In genomic region chr1:46524843-46525242, GRCh38 we compare ENCODE assay signal across 1 cellular context.
TF ChIP-seq lines count a peak whose summit lies in the region.

No MANE protein-coding gene starts in this region.

TF ChIP-seq in WTC11, 78 proteins besides CTCF, POLR2A, EP300 and RAD21:
- TF ChIP-seq ARID4B (CRISPR knock-in tag; IDR thresholded peaks at IDR 0.05; ENCODE audit: borderline replicate concordance) = no peak
- no peak for TF ChIP-seq TEAD4 (CRISPR knock-in tag; IDR thresholded peaks at IDR 0.05)
- no peak for TF ChIP-seq ZNF532 (CRISPR knock-in tag; IDR thresholded peaks at IDR 0.05; ENCODE audit: borderline replicate concordance)
- TF ChIP-seq PREB (CRISPR knock-in tag; IDR thresholded peaks at IDR 0.05; ENCODE audit: borderline replicate concordance) = no peak
- TF ChIP-seq NR1H2 (CRISPR knock-in tag; IDR thresholded peaks at IDR 0.05) = no peak
- TF ChIP-seq NFE2L1 (CRISPR knock-in tag; IDR thresholded peaks at IDR 0.05) = no peak
- TF ChIP-seq ZNF317 (CRISPR knock-in tag; IDR thresholded peaks at IDR 0.05; ENCODE audit: borderline replicate concordance, low read depth) = no peak
- TF ChIP-seq NFYB (CRISPR knock-in tag; conservative IDR thresholded peaks at IDR 0.05; ENCODE audit: low read depth) = no peak
- no peak for TF ChIP-seq ETV6 (CRISPR knock-in tag; IDR thresholded peaks at IDR 0.05)
- no peak for TF ChIP-seq ATF3 (CRISPR knock-in tag; conservative IDR thresholded peaks at IDR 0.05)
- TF ChIP-seq ERG (CRISPR knock-in tag; IDR thresholded peaks at IDR 0.05) = no peak
- TF ChIP-seq ESRRA (CRISPR knock-in tag; IDR thresholded peaks at IDR 0.05; ENCODE audit: borderline replicate concordance) = no peak
- TF ChIP-seq ZNF425 (CRISPR knock-in tag; conservative IDR thresholded peaks at IDR 0.05) = no peak
- TF ChIP-seq HMGXB4 (CRISPR knock-in tag; IDR thresholded peaks at IDR 0.05) = no peak
- TF ChIP-seq CREB1 (CRISPR knock-in tag; IDR thresholded peaks at IDR 0.05) = no peak
- TF ChIP-seq ATF1 (CRISPR knock-in tag; IDR thresholded peaks at IDR 0.05) = no peak
- no peak for TF ChIP-seq ZSCAN18 (CRISPR knock-in tag; IDR thresholded peaks at IDR 0.05)
- TF ChIP-seq ZNF232 (CRISPR knock-in tag; IDR thresholded peaks at IDR 0.05) = no peak
- no peak for TF ChIP-seq CBFB (CRISPR knock-in tag; IDR thresholded peaks at IDR 0.05; ENCODE audit: low read depth)
